9 cellular contexts compared by ENCODE assay signal in genomic region chr10:8060010-8060703, GRCh38. TPM values are rescaled to one million over a fixed set of nuclear protein-coding genes. Genes with fewer than 3 reads are reported as not detected.
DNase-seq lines count a peak whose midpoint lies in the region; ATAC-seq and TF ChIP-seq lines count a peak whose summit lies in the region.
"Had no signal": no experiment of that assay in that cellular context is flagged by ENCODE, and none has a peak within 500 bp of the region (broad histone marks: within the 10 kb centered on the region; RNA-seq: fewer than 3 reads in every experiment).

No MANE protein-coding gene starts in this region.

- TF ChIP-seq CTCF in uterus (IDR thresholded peaks at IDR 0.05), result no peak

- no peaks in the 10 kb centered on the region for H3K27me3 ChIP-seq in effector memory CD4-positive, alpha-beta T cell (replicated peaks; ENCODE audit: control insufficient read depth, insufficient read depth, low read length, poor library complexity, severe bottlenecking)
- peaks cover 3 to 6% of the 10 kb centered on the region in 2 donors for H3K27me3 ChIP-seq in uterus

- TF ChIP-seq POLR2A in uterus (IDR thresholded peaks at IDR 0.05), result no peak

- DNase-seq in T-helper 1 cell (peak in 3 of 5 donors; percentile 44 to 91 (median 53)), uterus (no peak), pons (ENCODE audit: low spot score) (no peak), NOMO-1 treated with dmso at 0.1 percent for 144 hours (lab: John Stamatoyannopoulos, UW; ENCODE audit: unreplicated experiment) (no peak)
- peak; percentile 42 to 53 (median 45) for DNase-seq in effector memory CD4-positive, alpha-beta T cell
- peak; percentile 61 for DNase-seq in stimulated activated naive CD4-positive, alpha-beta T cell treated with Interleukin-2 at 50 U/mL for 16 hours (lab: John Stamatoyannopoulos, UW)

- intact Hi-C loops in uterus (cut with DNase I; ENCODE audit: low total_unique reads), result no loop called here

- peak overlapping the region; percentile 91 for H3K27ac ChIP-seq in effector memory CD4-positive, alpha-beta T cell (ENCODE audit: insufficient read depth, low read length, poor library complexity, severe bottlenecking)
- no peak overlapping the region for H3K27ac ChIP-seq in uterus

- ATAC-seq in GM18867 (IDR thresholded peaks at IDR 0.05; ENCODE audit: unreplicated experiment) (peak; percentile 51), HG02763 (IDR thresholded peaks at IDR 0.05; ENCODE audit: unreplicated experiment) (peak; percentile 30)

- H3K4me3 ChIP-seq in effector memory CD4-positive, alpha-beta T cell (ENCODE audit: insufficient read depth, low read depth, low read length, poor library complexity, severe bottlenecking), result peak overlapping the region; percentile 39
- no peak overlapping the region for H3K4me3 ChIP-seq in uterus
- H3K4me3 ChIP-seq: lung had no signal

- peaks cover 36% of the 10 kb centered on the region for H3K36me3 ChIP-seq in effector memory CD4-positive, alpha-beta T cell (ENCODE audit: control insufficient read depth, insufficient read depth, low read length)
- no peaks in the 10 kb centered on the region for H3K36me3 ChIP-seq in uterus

- no peaks in the 10 kb centered on the region for H3K9me3 ChIP-seq in effector memory CD4-positive, alpha-beta T cell (ENCODE audit: control insufficient read depth, low read length)
- H3K9me3 ChIP-seq in uterus, result no peaks in the 10 kb centered on the region

- peaks cover 63% of the 10 kb centered on the region for H3K4me1 ChIP-seq in effector memory CD4-positive, alpha-beta T cell (ENCODE audit: control insufficient read depth, insufficient read depth, low read length, poor library complexity, severe bottlenecking)
- peaks cover 0 to 1% of the 10 kb centered on the region in 2 donors for H3K4me1 ChIP-seq in uterus

RNA-seq across cellular contexts. Expression of gene GATA3, which starts 5.7 kb away (rescaled TPM):
- 1 to 10 TPM in 1 of 4 donors, under 1 TPM in 1, not detected in 2; 0.28 to 2.1 TPM for total RNA-seq in uterus

Comparison
In these comparisons a context has a peak if more than half of its experiments do, and no peak if none do; other contexts are left out.
1. DNase-seq: peak in T-helper 1 cell (3 of 5), effector memory CD4-positive, alpha-beta T cell (3 of 3) and stimulated activated naive CD4-positive, alpha-beta T cell treated with Interleukin-2 at 50 U/mL for 16 hours (single experiment); none in uterus (0 of 2), pons (single experiment) and NOMO-1 treated with dmso at 0.1 percent for 144 hours (single experiment).